Comparison of ENCODE assay signal across 11 cellular contexts in genomic region chr11:26283852-26284421, GRCh38. TPM values are rescaled to one million over a fixed set of nuclear protein-coding genes. Genes with fewer than 3 reads are reported as not detected.
DNase-seq lines count a peak whose midpoint lies in the region; ATAC-seq, FAIRE-seq and TF ChIP-seq lines count a peak whose summit lies in the region.
"Had no signal": no experiment of that assay in that cellular context is flagged by ENCODE, and none has a peak within 500 bp of the region (broad histone marks: within the 10 kb centered on the region; RNA-seq: fewer than 3 reads in every experiment).

No MANE protein-coding gene starts in this region.

- H3K4me3 Mint-ChIP-seq in activated naive CD8-positive, alpha-beta T cell = peak overlapping the region; percentile 15
- H3K4me3 Mint-ChIP-seq in activated naive CD8-positive, alpha-beta T cell treated with anti-CD3 and anti-CD28 coated beads for 36 hours = no peak overlapping the region

- FAIRE-seq in keratinocyte (lab: Jason Lieb, UNC) = no peak
- FAIRE-seq: islet of Langerhans, K562 had no signal

- H3K4me3 ChIP-seq in WI38 (ENCODE audit: low read depth, low read length) (peak overlapping the region; percentile 64; the same call in 1 of the 2 replicates), keratinocyte (ENCODE audit: control insufficient read depth in 2 of 3, extremely low read depth in 1 of 3, insufficient read depth in 2 of 3, low read depth in 1 of 3, low read length in 3 of 3) (peak overlapping the region in 1 of 3 experiments; percentile 41), upper lobe of right lung (peak overlapping the region; percentile 55)

- TF ChIP-seq CTCF in WI38 (IDR thresholded peaks at IDR 0.05; ENCODE audit: low read depth, low read length) (no peak), keratinocyte (optimal IDR thresholded peaks at IDR 0.05 in 1 of 3, IDR thresholded peaks at IDR 0.05 in 1 of 3, conservative IDR thresholded peaks at IDR 0.05 in 1 of 3; ENCODE audit: extremely low read depth in 1 of 3, insufficient read depth in 2 of 3, low read length in 3 of 3) (no peak), upper lobe of right lung (IDR thresholded peaks at IDR 0.05) (no peak)

- H3K4me1 ChIP-seq in keratinocyte (ENCODE audit: control insufficient read depth, extremely low read depth, insufficient read depth, low read length) = no peaks in the 10 kb centered on the region
- peaks cover 4% of the 10 kb centered on the region for H3K4me1 ChIP-seq in upper lobe of right lung

- dilution Hi-C loops in keratinocyte (cut with MboI; ENCODE audit: extremely low pct_ligation_motif_present, low sequenced_read_pairs) = no loop called here

- peak overlapping the region; percentile 68 for H3K4me2 ChIP-seq in keratinocyte (ENCODE audit: control insufficient read depth, extremely low read depth, insufficient read depth, low read depth, low read length)

- no peak overlapping the region for H3K27ac ChIP-seq in keratinocyte (ENCODE audit: control insufficient read depth, insufficient read depth, low read length)
- no peak overlapping the region for H3K27ac ChIP-seq in upper lobe of right lung

- no peak overlapping the region for H3K9ac ChIP-seq in keratinocyte (ENCODE audit: control insufficient read depth, extremely low read depth, insufficient read depth, low read length)

- H3K9me3 Mint-ChIP-seq in activated naive CD8-positive, alpha-beta T cell (ENCODE audit: low read depth) = no peaks in the 10 kb centered on the region
- H3K9me3 Mint-ChIP-seq in activated naive CD8-positive, alpha-beta T cell treated with anti-CD3 and anti-CD28 coated beads for 36 hours = no peaks in the 10 kb centered on the region

- no peaks in the 10 kb centered on the region for H3K36me3 ChIP-seq in keratinocyte (ENCODE audit: control insufficient read depth in 2 of 2, extremely low read depth in 1 of 2, insufficient read depth in 2 of 2, low read length in 2 of 2)
- H3K36me3 ChIP-seq in upper lobe of right lung = no peaks in the 10 kb centered on the region

- peaks cover 3% of the 10 kb centered on the region for H3K4me1 Mint-ChIP-seq in activated naive CD8-positive, alpha-beta T cell (ENCODE audit: low read depth)
- H3K4me1 Mint-ChIP-seq in activated naive CD8-positive, alpha-beta T cell treated with anti-CD3 and anti-CD28 coated beads for 36 hours = peaks cover 4% of the 10 kb centered on the region

- H3K9me3 ChIP-seq in keratinocyte (ENCODE audit: control insufficient read depth, low read depth, low read length) (no peaks in the 10 kb centered on the region), upper lobe of right lung (no peaks in the 10 kb centered on the region)

- ATAC-seq in upper lobe of right lung = no peak
- no peak for ATAC-seq in HG03460 (IDR thresholded peaks at IDR 0.05; ENCODE audit: unreplicated experiment)

- H3K9me1 ChIP-seq in keratinocyte (ENCODE audit: control insufficient read depth, extremely low read depth, insufficient read depth, low read length) = no peaks in the 10 kb centered on the region

- peak overlapping the region; percentile 59 for H2AFZ ChIP-seq in keratinocyte (ENCODE audit: control insufficient read depth, low read length)

- H3K27me3 ChIP-seq in keratinocyte (ENCODE audit: control insufficient read depth, extremely low read depth, insufficient read depth, low read length) (no peaks in the 10 kb centered on the region), upper lobe of right lung (peaks cover 8% of the 10 kb centered on the region)

- H3K27me3 Mint-ChIP-seq in activated naive CD8-positive, alpha-beta T cell = peaks cover 6% of the 10 kb centered on the region
- H3K27me3 Mint-ChIP-seq in activated naive CD8-positive, alpha-beta T cell treated with anti-CD3 and anti-CD28 coated beads for 36 hours = peaks cover 16% of the 10 kb centered on the region

- no peaks in the 10 kb centered on the region for H3K79me2 ChIP-seq in keratinocyte (ENCODE audit: control insufficient read depth, insufficient read depth, low read length)

- H3K27ac Mint-ChIP-seq in activated naive CD8-positive, alpha-beta T cell = no peak overlapping the region
- no peak overlapping the region for H3K27ac Mint-ChIP-seq in activated naive CD8-positive, alpha-beta T cell treated with anti-CD3 and anti-CD28 coated beads for 36 hours

- no peak for DNase-seq in activated naive CD8-positive, alpha-beta T cell treated with anti-CD3 and anti-CD28 coated beads for 36 hours
- DNase-seq in keratinocyte (ENCODE audit: low read depth, low spot score) = no peak
- no peak for DNase-seq in upper lobe of right lung
- no peak for DNase-seq in DMS79 treated with DMSO at 0.1 percent for 48 hours (lab: John Stamatoyannopoulos, UW)
- DNase-seq in activated CD8-positive, alpha-beta memory T cell treated with anti-CD3 and anti-CD28 coated beads for 24 hours = no peak

- H4K20me1 ChIP-seq in keratinocyte (ENCODE audit: control insufficient read depth, extremely low read depth, insufficient read depth, low read length) = no peaks in the 10 kb centered on the region

- intact Hi-C loops in upper lobe of right lung (cut with DNase I) = no loop called here

- H3K36me3 Mint-ChIP-seq in activated naive CD8-positive, alpha-beta T cell = no peaks in the 10 kb centered on the region
- H3K36me3 Mint-ChIP-seq in activated naive CD8-positive, alpha-beta T cell treated with anti-CD3 and anti-CD28 coated beads for 36 hours = no peaks in the 10 kb centered on the region

RNA-seq across cellular contexts. Expression of gene ANO3, which starts 48.0 kb away (rescaled TPM):
- not detected for total RNA-seq in activated naive CD8-positive, alpha-beta T cell treated with anti-CD3 and anti-CD28 coated beads for 36 hours
- 0.01 TPM in 2 of 3 replicates, not detected in the other for polyA plus RNA-seq in keratinocyte
- polyA plus RNA-seq in keratinocyte (2011; ENCODE audit: low read depth) = not detected
- polyA plus RNA-seq in keratinocyte (2011; cell fraction: cytosol; rRNA removed) = not detected in 2 replicates
- polyA plus RNA-seq in keratinocyte (2011; cell fraction: nucleus; rRNA removed) = not detected in 2 replicates
- polyA plus RNA-seq in keratinocyte (2012; ENCODE audit: low replicate concordance) = not detected in 2 replicates
- 0.06 TPM in 1 of 3 replicates, not detected in the others for polyA minus RNA-seq in keratinocyte
- polyA minus RNA-seq in keratinocyte (2011; cell fraction: cytosol; rRNA and poly(A)+ RNA removed) = not detected
- polyA minus RNA-seq in keratinocyte (2011; cell fraction: nucleus; rRNA and poly(A)+ RNA removed) = not detected in 2 replicates
- 1.2 TPM for total RNA-seq in upper lobe of right lung
- total RNA-seq: T-helper 1 cell treated with Interleukin-12 subunit alpha and Interleukin-12 subunit beta and Interleukin-4 antibody, amounts not matched to agents 30 ng/mL and 1 ng/mL, for 36 hours had no signal
